25 cellular contexts compared by ENCODE assay signal in the genomic region with DNA sequence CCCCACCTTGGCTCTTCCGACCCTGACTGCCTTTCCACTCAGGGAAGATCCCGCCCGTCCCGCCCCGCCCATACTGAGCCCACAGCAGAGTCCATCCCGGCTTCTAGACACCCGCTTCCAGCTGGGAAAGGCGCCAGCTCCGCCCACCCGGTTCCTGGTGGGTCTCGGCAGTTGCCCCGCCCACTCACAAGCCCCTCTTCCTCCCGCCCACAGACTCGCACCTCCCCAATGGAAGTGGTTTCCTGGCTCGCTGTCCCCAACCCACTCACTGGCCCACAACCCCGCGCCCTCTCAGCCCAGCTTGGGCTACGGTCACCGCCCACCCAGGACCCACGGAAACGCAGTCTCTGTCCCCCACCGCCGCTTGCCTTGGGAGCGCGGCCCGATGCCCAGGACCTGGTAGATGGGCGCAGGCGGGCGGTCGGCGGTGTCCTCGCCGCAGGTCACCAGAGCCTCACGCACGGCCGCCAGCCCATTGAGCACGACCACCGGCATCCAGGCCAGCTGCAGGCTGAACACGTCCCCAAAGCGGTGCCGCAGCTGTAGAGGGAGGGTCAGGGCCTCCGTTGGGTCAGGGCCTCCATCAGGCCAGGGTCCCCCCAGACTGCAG. TPM values are rescaled to one million over a fixed set of nuclear protein-coding genes. Genes with fewer than 3 reads are reported as not detected.
"Had no signal": no experiment of that assay in that cellular context is flagged by ENCODE, and none has a peak within 500 bp of the region (broad histone marks: within the 10 kb centered on the region; RNA-seq: fewer than 3 reads in every experiment).

No MANE protein-coding gene starts in this region.

- H3K27ac ChIP-seq: adrenal gland, SJSA1 had no signal

- H3K4me1 ChIP-seq: adrenal gland, SJSA1 had no signal

- DNase-seq: activated CD4-positive, alpha-beta T cell treated with anti-CD3 and anti-CD28 coated beads, Interleukin-2, amount 50 U/mL, for 4 hours; activated CD4-positive, CD25-positive, alpha-beta regulatory T cell treated with anti-CD3 and anti-CD28 coated beads, Interleukin-2, amount 50 U/mL, for 72 hours; activated CD8-positive, alpha-beta memory T cell treated with anti-CD3 and anti-CD28 coated beads, Interleukin-2, amount 50 U/mL, for 48 hours; activated CD8-positive, alpha-beta T cell treated with anti-CD3 and anti-CD28 coated beads, Interleukin-2, amount 10 ng/mL, durations not matched to agents 7 days and 5 days; activated naive CD4-positive, alpha-beta T cell treated with anti-CD3 and anti-CD28 coated beads, Interleukin-2, amount 50 U/mL, for 16 hours; activated naive CD8-positive, alpha-beta T cell treated with anti-CD3 and anti-CD28 coated beads, Interleukin-2, amount 10 ng/mL, durations not matched to agents 7 days and 5 days; activated T-cell treated with anti-CD3 and anti-CD28 coated beads, Interleukin-2, amount 50 U/mL, for 1 hour; adrenal gland; KG1; NCI-H1092; NCI-H1417 treated with DMSO at 0.1 percent for 48 hours; NCI-H1694; NCI-H2029; NCI-H2107; NCI-H2171 treated with DMSO at 0.1 percent for 48 hours; NCI-H226; NCI-H510A; NCI-H69; NK-92 treated with Interleukin-12 subunit alpha and Interleukin-12 subunit beta, amount 100 ng/mL, for 24 hours; OCI-M1; RPMI8226; SW 1271 had no signal

- ATAC-seq: activated CD8-positive, alpha-beta T cell treated with anti-CD3 and anti-CD28 coated beads, Interleukin-2, amount 10 ng/mL, durations not matched to agents 7 days and 5 days; Right ventricle myocardium inferior; SK-N-SH treated with all-trans-retinoic acid at 6 μM for 48 hours had no signal

- H3K9me3 ChIP-seq: adrenal gland, SJSA1 had no signal

- H3K36me3 ChIP-seq: adrenal gland, SJSA1 had no signal

- H3K27me3 ChIP-seq: adrenal gland, SJSA1 had no signal

- H3K4me3 ChIP-seq: adrenal gland, SJSA1 had no signal

RNA-seq across cellular contexts. Expression of gene CYP2D6, which starts 22.2 kb away (rescaled TPM):
- total RNA-seq: Right ventricle myocardium inferior had no signal
